11 cellular contexts compared by ENCODE assay signal in the genomic region with DNA sequence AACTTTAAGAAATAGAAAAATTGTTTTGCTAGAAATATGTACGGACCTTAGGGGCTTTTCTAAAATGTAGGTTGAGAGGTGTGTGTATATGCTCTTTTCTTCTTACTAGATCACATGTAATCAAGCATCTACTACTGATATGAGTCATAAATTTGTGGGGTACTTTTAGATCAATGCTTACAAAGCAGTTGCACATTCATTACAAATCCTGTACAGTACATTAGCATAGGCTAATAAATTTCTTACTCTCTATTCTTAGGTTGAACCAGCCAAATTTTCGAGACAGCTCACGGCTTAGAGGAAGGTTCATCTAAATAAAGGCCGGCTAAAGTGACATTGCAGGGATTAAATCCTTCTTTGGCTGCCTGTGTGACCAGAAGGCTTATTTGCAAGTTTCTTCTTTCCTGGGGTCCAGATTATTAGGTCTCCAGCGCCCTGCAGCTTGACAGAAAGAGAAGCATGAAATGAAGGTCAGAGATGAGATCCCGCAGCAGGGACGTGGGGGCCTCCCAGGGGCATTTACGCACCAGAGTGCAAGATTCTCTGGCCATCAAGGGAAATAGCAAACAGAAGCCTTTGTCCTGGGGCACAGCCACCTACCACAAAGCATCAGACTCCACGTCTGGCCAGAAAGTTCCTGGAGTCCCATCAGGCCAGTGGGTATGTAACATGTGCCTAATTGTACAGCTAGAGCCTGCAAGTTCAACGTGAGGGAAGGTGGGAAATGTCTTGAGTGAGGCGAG. TPM values are rescaled to one million over a fixed set of nuclear protein-coding genes. Genes with fewer than 3 reads are reported as not detected.
DNase-seq lines count a peak whose midpoint lies in the region; ATAC-seq, FAIRE-seq and TF ChIP-seq lines count a peak whose summit lies in the region.
"Had no signal": no experiment of that assay in that cellular context is flagged by ENCODE, and none has a peak within 500 bp of the region (broad histone marks: within the 10 kb centered on the region; RNA-seq: fewer than 3 reads in every experiment).

No MANE protein-coding gene starts in this region.

- no peak for TF ChIP-seq POLR2A in GM12892 (IDR thresholded peaks at IDR 0.05; ENCODE audit: low read depth, low read length)

- DNase-seq in GM12892 (ENCODE audit: insufficient read length) (no peak), HPDE6-E6E7 (ENCODE audit: extremely low spot score) (no peak), mucosa of gallbladder (ENCODE audit: low spot score) (no peak), left ventricle myocardium superior (no peak)
- no peak for DNase-seq in stimulated activated CD4-positive, alpha-beta T cell treated with anti-CD3 and anti-CD28 coated beads, Interleukin-2, amount 100 ng/mL, for 24 hours
- DNase-seq: activated CD4-positive, alpha-beta T cell treated with anti-CD3 and anti-CD28 coated beads for 4 hours; effector memory CD8-positive, alpha-beta T cell had no signal

- ATAC-seq in GM19395 (IDR thresholded peaks at IDR 0.05; ENCODE audit: unreplicated experiment) (peak; percentile 75), HG02852 (IDR thresholded peaks at IDR 0.05; ENCODE audit: unreplicated experiment) (peak; percentile 70), HG03521 (IDR thresholded peaks at IDR 0.05; ENCODE audit: unreplicated experiment) (peak; percentile 81), left ventricle myocardium superior (no peak)
- ATAC-seq: effector memory CD8-positive, alpha-beta T cell had no signal

- intact Hi-C loops in left ventricle myocardium superior (cut with micrococcal nuclease), result no loop called here

- FAIRE-seq in GM12892 (lab: Jason Lieb, UNC), result peak; percentile 54

RNA-seq across cellular contexts. Expression of a gene that starts 53.0 kb away (rescaled TPM):
- polyA plus RNA-seq in GM12892 (2012; ENCODE audit: missing spikeins), result 1.5 TPM
- total RNA-seq in mucosa of gallbladder (0.26 TPM), left ventricle myocardium superior (0.20 TPM)
- polyA plus RNA-seq: IgD-negative memory B cell had no signal
